In the genomic region with DNA sequence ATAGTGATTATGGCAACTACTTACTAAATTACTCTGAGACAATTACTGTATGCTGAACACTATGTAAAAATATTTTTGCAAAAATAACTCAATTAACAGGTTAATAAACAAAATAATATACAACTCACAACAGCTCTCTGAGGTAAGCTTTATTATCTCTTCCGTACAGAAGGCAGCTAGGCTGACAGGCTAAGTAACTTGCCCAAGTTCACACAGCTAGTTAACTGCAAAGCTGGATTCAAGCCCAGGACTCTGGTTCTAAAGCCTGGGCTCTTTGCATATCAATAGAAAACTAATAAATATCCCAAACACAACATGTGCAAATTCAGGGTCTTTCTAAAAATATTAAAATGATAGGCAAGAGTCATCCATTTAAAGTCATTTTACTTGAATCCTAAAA, we compare ENCODE assay signal across 22 cellular contexts.
"Had no signal": no experiment of that assay in that cellular context is flagged by ENCODE, and none has a peak within 500 bp of the region (broad histone marks: within the 10 kb centered on the region; RNA-seq: fewer than 3 reads in every experiment).

No MANE protein-coding gene starts in this region.

- H3K9me3 ChIP-seq: heart right ventricle, left lung, lower lobe of right lung, ovary, stomach, thoracic aorta, transverse colon had no signal

- H3K27me3 ChIP-seq: dorsolateral prefrontal cortex, heart right ventricle, left lung, ovary, stomach, transverse colon had no signal

- H3K4me3 ChIP-seq: heart right ventricle, left lung, lower lobe of right lung, ovary, stomach, thoracic aorta, transverse colon had no signal

- H3K27ac ChIP-seq: dorsolateral prefrontal cortex, heart right ventricle, left lung, lower lobe of right lung, ovary, stomach, thoracic aorta, transverse colon had no signal

- H3K9me3 Mint-ChIP-seq: memory B cell, mesothelial cell of epicardium, natural killer cell, neural crest cell had no signal

- H3K4me1 ChIP-seq: heart right ventricle, left lung, lower lobe of right lung, stomach, transverse colon had no signal

- DNase-seq: cortex of kidney; dorsolateral prefrontal cortex; effector CD8-positive, alpha-beta T cell; heart right ventricle; hypothalamus; islet precursor cell; left lung; lower lobe of right lung; natural killer cell; ovary; right cardiac atrium; small intestine; stimulated activated CD4-positive, alpha-beta T cell treated with anti-CD3 and anti-CD28 coated beads, Interleukin-12 subunit alpha, Interleukin-12 subunit beta, amount 100 ng/mL, for 4 hours; stimulated activated naive CD4-positive, alpha-beta T cell; stomach; substantia nigra; transverse colon had no signal

- H3K27me3 Mint-ChIP-seq: memory B cell had no signal

- H3K36me3 Mint-ChIP-seq: mesothelial cell of epicardium, natural killer cell had no signal

- H3K4me3 Mint-ChIP-seq: memory B cell, mesothelial cell of epicardium, natural killer cell, neural crest cell had no signal

- ATAC-seq: esophagus mucosa, heart right ventricle, left lung, lower lobe of right lung, natural killer cell, right cardiac atrium had no signal

- H3K27ac Mint-ChIP-seq: memory B cell, natural killer cell had no signal

- H3K36me3 ChIP-seq: heart right ventricle, left lung, lower lobe of right lung, ovary, stomach, thoracic aorta, transverse colon had no signal

- H3K4me1 Mint-ChIP-seq: mesothelial cell of epicardium had no signal
